Comparison of ENCODE assay signal across 7 cellular contexts in the genomic region with DNA sequence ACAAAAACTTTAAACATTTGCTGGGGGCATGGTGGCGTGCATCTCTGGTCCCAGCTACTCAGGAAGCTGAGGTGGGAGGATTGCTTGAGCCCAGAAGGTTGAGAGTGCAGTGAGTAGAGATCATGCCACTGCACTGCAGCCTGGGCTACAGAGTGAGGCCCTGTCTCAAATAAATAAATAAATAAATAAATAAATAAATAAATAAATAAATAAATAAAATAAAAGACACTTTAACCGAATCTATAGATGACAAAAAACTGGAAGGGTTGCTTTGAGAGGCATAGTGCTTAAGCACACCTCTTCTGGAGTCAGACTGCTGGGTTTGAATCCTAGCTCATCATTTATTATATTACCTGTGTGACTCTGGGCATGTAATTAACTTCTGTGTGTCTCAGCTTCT.
"Had no signal": no experiment of that assay in that cellular context is flagged by ENCODE, and none has a peak within 500 bp of the region (broad histone marks: within the 10 kb centered on the region; RNA-seq: fewer than 3 reads in every experiment).

No MANE protein-coding gene starts in this region.

- DNase-seq: GOT3, H7, H9, HFFc6 had no signal

- H3K27ac Mint-ChIP-seq: GM23338, H9, HFFc6 had no signal

- H3K4me3 ChIP-seq: GM23248, GM23338, HAP-1 had no signal

- H3K27ac ChIP-seq: GM23248 had no signal

- H3K9me3 ChIP-seq: HAP-1 had no signal

- H3K4me3 Mint-ChIP-seq: GM23338, H9, HFFc6 had no signal

- H3K9me3 Mint-ChIP-seq: GM23338, HFFc6 had no signal

- H3K36me3 ChIP-seq: HAP-1 had no signal
